Comparison of ENCODE assay signal across 8 cellular contexts in genomic region chr16:67245189-67245585, GRCh38. TPM values are rescaled to one million over a fixed set of nuclear protein-coding genes. Genes with fewer than 3 reads are reported as not detected.
DNase-seq lines count a peak whose midpoint lies in the region; ATAC-seq and TF ChIP-seq lines count a peak whose summit lies in the region.

No MANE protein-coding gene starts in this region.

- H3K79me2 ChIP-seq in OCI-LY3 (ENCODE audit: low read length) (peaks cover 20% of the 10 kb centered on the region), neural progenitor cell (ENCODE audit: low read depth) (no peaks in the 10 kb centered on the region)

- H3F3A ChIP-seq in neural progenitor cell (ENCODE audit: low read depth): peaks cover 30% of the 10 kb centered on the region

- DNase-seq in CD4-positive, alpha-beta memory T cell: no peak
- DNase-seq in neural progenitor cell (ENCODE audit: low spot score) (no peak), NCI-H2196 treated with DMSO at 0.1 percent for 48 hours (lab: John Stamatoyannopoulos, UW; ENCODE audit: unreplicated experiment) (no peak), cortex of kidney (lab: John Stamatoyannopoulos, UW) (no peak), cerebellar nuclear complex (lab: John Stamatoyannopoulos, UW) (no peak)

- H3K4me1 ChIP-seq in CD4-positive, alpha-beta memory T cell (ENCODE audit: insufficient read depth, low read length): peaks cover 57% of the 10 kb centered on the region
- H3K4me1 ChIP-seq in OCI-LY3 (ENCODE audit: low read length) (peaks cover 40% of the 10 kb centered on the region), endocrine pancreas (ENCODE audit: control insufficient read depth, insufficient read depth, low read length) (no peaks in the 10 kb centered on the region), neural progenitor cell (peaks cover 25% of the 10 kb centered on the region)

- H3K4me1 Mint-ChIP-seq in CD4-positive, alpha-beta memory T cell: peaks cover 26 to 65% (median 45%) of the 10 kb centered on the region in 4 donors
- H3K4me1 Mint-ChIP-seq in neural progenitor cell: peaks cover 30% of the 10 kb centered on the region

- H3K9me3 ChIP-seq in CD4-positive, alpha-beta memory T cell (ENCODE audit: control insufficient read depth in 1 of 2, low read length in 2 of 2): no peaks in the 10 kb centered on the region
- H3K9me3 ChIP-seq in OCI-LY3 (ENCODE audit: insufficient read depth, low read length): no peaks in the 10 kb centered on the region
- no peaks in the 10 kb centered on the region for H3K9me3 ChIP-seq in endocrine pancreas (ENCODE audit: control insufficient read depth, low read length)
- H3K9me3 ChIP-seq in neural progenitor cell (ENCODE audit: low read depth): no peaks in the 10 kb centered on the region

- H3K27ac Mint-ChIP-seq in CD4-positive, alpha-beta memory T cell: peak overlapping the region; percentile 94 to 100 (median 97)
- H3K27ac Mint-ChIP-seq in neural progenitor cell: peak overlapping the region; percentile 53

- H3K36me3 Mint-ChIP-seq in CD4-positive, alpha-beta memory T cell: peaks cover 0 to 12% of the 10 kb centered on the region in 2 donors
- H3K36me3 Mint-ChIP-seq in neural progenitor cell: no peaks in the 10 kb centered on the region

- peak overlapping the region; percentile 73 for H3K4me2 ChIP-seq in OCI-LY3 (ENCODE audit: low read length)
- H3K4me2 ChIP-seq in neural progenitor cell: peak overlapping the region; percentile 92

- no peaks in the 10 kb centered on the region for H3K27me3 ChIP-seq in CD4-positive, alpha-beta memory T cell (ENCODE audit: insufficient read depth, low read length)
- H3K27me3 ChIP-seq in OCI-LY3 (ENCODE audit: low read depth, low read length) (no peaks in the 10 kb centered on the region), endocrine pancreas (ENCODE audit: control insufficient read depth, insufficient read depth, low read length) (no peaks in the 10 kb centered on the region), neural progenitor cell (peaks cover 31% of the 10 kb centered on the region)

- peak overlapping the region; percentile 55 to 95 (median 78) for H3K4me3 Mint-ChIP-seq in CD4-positive, alpha-beta memory T cell
- H3K4me3 Mint-ChIP-seq in neural progenitor cell: peak overlapping the region; percentile 92

- CTCF ChIA-PET in CD4-positive, alpha-beta memory T cell (lab: Charles Lee; ENCODE audit: partially characterized antibody): interaction anchor here (0.6 to 2.1 kb wide), 7 partner anchors 10 to 228 kb away, joined by 3 to 15 read pairs (median 3); partner anchors contain the start of gene TMEM208

- H3K9ac ChIP-seq in OCI-LY3 (ENCODE audit: low read length) (peak overlapping the region; percentile 49), endocrine pancreas (ENCODE audit: control insufficient read depth, insufficient read depth, low read length) (peak overlapping the region; percentile 0), neural progenitor cell (no peak overlapping the region)

- H3K4me3 ChIP-seq in CD4-positive, alpha-beta memory T cell (ENCODE audit: low read length in 2 of 2): peak overlapping the region in 1 of 2 donors; percentile 11
- H3K4me3 ChIP-seq in OCI-LY3 (ENCODE audit: low read length) (peak overlapping the region; percentile 95), endocrine pancreas (ENCODE audit: control insufficient read depth, insufficient read depth, low read length) (no peak overlapping the region), neural progenitor cell (no peak overlapping the region)

- H3K27me3 Mint-ChIP-seq in CD4-positive, alpha-beta memory T cell: peaks cover under 1 to 1% of the 10 kb centered on the region in 2 donors
- peaks cover 23% of the 10 kb centered on the region for H3K27me3 Mint-ChIP-seq in neural progenitor cell (ENCODE audit: insufficient read depth, low read depth)

- 0 out of 2 replicates have a peak, but pooled peaks cover 2% of the 10 kb centered on the region for H4K20me1 ChIP-seq in OCI-LY3 (ENCODE audit: insufficient read depth, low read length)
- peaks cover 6% of the 10 kb centered on the region for H4K20me1 ChIP-seq in neural progenitor cell (ENCODE audit: low read depth)

- POLR2A ChIA-PET in CD4-positive, alpha-beta memory T cell (lab: Charles Lee; ENCODE audit: partially characterized antibody): interaction anchor here (0.6 to 10.5 kb wide), 10 partner anchors 14 to 728 kb away, joined by 3 to 259 read pairs (median 8); partner anchors contain the start of genes E2F4, FBXL8, PLEKHG4 and TMEM208

- H3K27ac ChIP-seq in CD4-positive, alpha-beta memory T cell (ENCODE audit: low read depth, low read length): peak overlapping the region; percentile 82
- H3K27ac ChIP-seq in OCI-LY3 (ENCODE audit: low read length) (peak overlapping the region; percentile 86), neural progenitor cell (no peak overlapping the region)

- TF ChIP-seq CTCF in OCI-LY3 (IDR thresholded peaks at IDR 0.05; ENCODE audit: low read depth, low read length) (no peak), neural progenitor cell (IDR thresholded peaks at IDR 0.05) (no peak)

- H3K9me3 Mint-ChIP-seq in CD4-positive, alpha-beta memory T cell: no peaks in the 10 kb centered on the region
- H3K9me3 Mint-ChIP-seq in neural progenitor cell: no peaks in the 10 kb centered on the region

- H2AFZ ChIP-seq in OCI-LY3 (ENCODE audit: low read depth, low read length) (no peak overlapping the region), neural progenitor cell (replicated peaks) (no peak overlapping the region)

- intact Hi-C loops in CD4-positive, alpha-beta memory T cell (cut with micrococcal nuclease): loop anchor here (5.0 kb wide), 1 partner anchor 83 kb away; the partner anchor contains the start of gene HSF4

- no peak for ATAC-seq in GM21825 (IDR thresholded peaks at IDR 0.05; ENCODE audit: unreplicated experiment)

- no peaks in the 10 kb centered on the region for H3K36me3 ChIP-seq in CD4-positive, alpha-beta memory T cell (ENCODE audit: insufficient read depth, low read length)
- H3K36me3 ChIP-seq in OCI-LY3 (replicated peaks; ENCODE audit: low read depth, low read length): no peaks in the 10 kb centered on the region
- no peaks in the 10 kb centered on the region for H3K36me3 ChIP-seq in endocrine pancreas (ENCODE audit: control insufficient read depth, insufficient read depth, low read length)
- H3K36me3 ChIP-seq in neural progenitor cell: no peaks in the 10 kb centered on the region

RNA-seq across cellular contexts. Expression of gene FHOD1, which starts 2.1 kb away (rescaled TPM):
- total RNA-seq in CD4-positive, alpha-beta memory T cell: 10 to 100 TPM; 56.0 to 63.3 TPM
- 1 to 10 TPM; 3.3 to 5.9 TPM for polyA plus RNA-seq in CD4-positive, alpha-beta memory T cell
- 5.5 and 14.2 TPM in 2 replicates for total RNA-seq in neural progenitor cell (ENCODE audit: low replicate concordance)

RNA-seq across cellular contexts. Expression of gene SLC9A5, which starts 3.6 kb away (rescaled TPM):
- 1 to 10 TPM; 1.7 to 2.1 TPM for total RNA-seq in CD4-positive, alpha-beta memory T cell
- polyA plus RNA-seq in CD4-positive, alpha-beta memory T cell: under 1 TPM in 1 of 2 donors, not detected in 1; 0.09 TPM
- total RNA-seq in neural progenitor cell (ENCODE audit: low replicate concordance): 2.5 and 4.2 TPM in 2 replicates

RNA-seq across cellular contexts. Expression of gene TMEM208, which starts 18.3 kb away (rescaled TPM):
- total RNA-seq in CD4-positive, alpha-beta memory T cell: 10 to 100 TPM; 35.5 to 35.7 TPM
- 10 to 100 TPM; 84.3 to 99.1 TPM for polyA plus RNA-seq in CD4-positive, alpha-beta memory T cell
- total RNA-seq in neural progenitor cell (ENCODE audit: low replicate concordance): 27.3 and 39.4 TPM in 2 replicates

RNA-seq across cellular contexts. Expression of gene PLEKHG4, which starts 34.1 kb away (rescaled TPM):
- total RNA-seq in CD4-positive, alpha-beta memory T cell: 10 to 100 TPM; 17.3 to 24.0 TPM
- 1 to 10 TPM; 4.3 to 4.9 TPM for polyA plus RNA-seq in CD4-positive, alpha-beta memory T cell
- 4.0 and 6.2 TPM in 2 replicates for total RNA-seq in neural progenitor cell (ENCODE audit: low replicate concordance)

RNA-seq across cellular contexts. Expression of gene ELMO3, which starts 46.3 kb away (rescaled TPM):
- 10 to 100 TPM; 10.1 to 10.6 TPM for total RNA-seq in CD4-positive, alpha-beta memory T cell
- not detected for polyA plus RNA-seq in CD4-positive, alpha-beta memory T cell
- 1.9 TPM in 1 of 2 replicates, not detected in the other for total RNA-seq in neural progenitor cell (ENCODE audit: low replicate concordance)
